31 cellular contexts compared by ENCODE assay signal in the genomic region with DNA sequence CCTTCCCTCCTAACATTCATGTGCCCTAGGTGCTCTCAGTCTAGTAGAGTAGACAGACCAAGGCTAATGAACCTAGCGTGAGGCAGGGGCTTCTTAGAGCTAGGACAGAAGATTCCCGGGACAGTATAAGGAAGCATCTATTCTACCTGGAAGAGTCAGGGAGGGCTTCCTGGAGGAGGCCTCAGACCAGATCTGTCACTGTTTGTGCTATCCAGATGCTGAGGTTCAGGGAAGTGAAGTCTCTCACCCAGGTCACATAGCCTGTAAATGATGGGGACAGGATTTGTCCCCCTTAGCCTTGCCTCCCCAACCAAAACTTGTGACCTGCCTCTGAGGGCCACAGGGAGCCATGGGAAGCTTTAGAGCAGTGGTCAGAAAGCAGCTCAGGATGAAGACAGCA. TPM values are rescaled to one million over a fixed set of nuclear protein-coding genes. Genes with fewer than 3 reads are reported as not detected.
"Had no signal": no experiment of that assay in that cellular context is flagged by ENCODE, and none has a peak within 500 bp of the region (broad histone marks: within the 10 kb centered on the region; RNA-seq: fewer than 3 reads in every experiment).

No MANE protein-coding gene starts in this region.

- ATAC-seq: foreskin keratinocyte, gastroesophageal sphincter, heart right ventricle, left cardiac atrium, left lung, left ventricle myocardium superior, lower lobe of right lung, mucosa of descending colon had no signal

- H3K36me3 Mint-ChIP-seq: mesothelial cell of epicardium, naive B cell had no signal

- H3K27ac ChIP-seq: coronary artery, dorsolateral prefrontal cortex, esophagus muscularis mucosa, foreskin keratinocyte, gastroesophageal sphincter, heart right ventricle, left lung, lower lobe of right lung had no signal

- FAIRE-seq: colon, endothelial cell of umbilical vein, frontal cortex, islet of Langerhans, keratinocyte had no signal

- H3K9me3 ChIP-seq: esophagus muscularis mucosa, gastroesophageal sphincter, heart right ventricle, left lung, lower lobe of right lung, mucosa of descending colon had no signal

- H3K9me3 Mint-ChIP-seq: mesothelial cell of epicardium had no signal

- H3K4me1 Mint-ChIP-seq: naive B cell had no signal

- DNase-seq: dermis blood vessel endothelial cell; effector CD4-positive, alpha-beta T cell; effector memory CD4-positive, alpha-beta T cell; foreskin keratinocyte; head of caudate nucleus; heart right ventricle; hippocampal formation; left cardiac atrium; left lung; left ventricle myocardium superior; lower lobe of right lung; mesenchymal stem cell; mucosa of descending colon; naive B cell had no signal

- H3K27me3 ChIP-seq: foreskin keratinocyte had no signal

- H3K4me1 ChIP-seq: esophagus muscularis mucosa, foreskin keratinocyte, gastroesophageal sphincter, heart right ventricle, left lung, lower lobe of right lung had no signal

- H3K4me3 ChIP-seq: coronary artery, dorsolateral prefrontal cortex, esophagus muscularis mucosa, gastroesophageal sphincter, heart right ventricle, left lung, lower lobe of right lung, mucosa of descending colon had no signal

- H3K36me3 ChIP-seq: esophagus muscularis mucosa, gastroesophageal sphincter, heart right ventricle, left lung, lower lobe of right lung had no signal

- H3K27ac Mint-ChIP-seq: mesothelial cell of epicardium had no signal

- H3K4me3 Mint-ChIP-seq: mesothelial cell of epicardium, naive B cell had no signal

RNA-seq across cellular contexts. Expression of a gene that starts 20.7 kb away (rescaled TPM):
- total RNA-seq: dermis blood vessel endothelial cell, endothelial cell of umbilical vein, epithelial cell of proximal tubule, esophagus muscularis mucosa, fibroblast of lung, fibroblast of villous mesenchyme, foreskin keratinocyte, gastroesophageal sphincter, heart right ventricle, left cardiac atrium, left lung, left ventricle myocardium superior, lower leg skin, lower lobe of right lung, lung microvascular endothelial cell, mesenteric fat pad, mesothelial cell of epicardium, myocyte had no signal
- polyA plus RNA-seq: endothelial cell of umbilical vein, foreskin keratinocyte, heart right ventricle, keratinocyte had no signal
